In the genomic region with DNA sequence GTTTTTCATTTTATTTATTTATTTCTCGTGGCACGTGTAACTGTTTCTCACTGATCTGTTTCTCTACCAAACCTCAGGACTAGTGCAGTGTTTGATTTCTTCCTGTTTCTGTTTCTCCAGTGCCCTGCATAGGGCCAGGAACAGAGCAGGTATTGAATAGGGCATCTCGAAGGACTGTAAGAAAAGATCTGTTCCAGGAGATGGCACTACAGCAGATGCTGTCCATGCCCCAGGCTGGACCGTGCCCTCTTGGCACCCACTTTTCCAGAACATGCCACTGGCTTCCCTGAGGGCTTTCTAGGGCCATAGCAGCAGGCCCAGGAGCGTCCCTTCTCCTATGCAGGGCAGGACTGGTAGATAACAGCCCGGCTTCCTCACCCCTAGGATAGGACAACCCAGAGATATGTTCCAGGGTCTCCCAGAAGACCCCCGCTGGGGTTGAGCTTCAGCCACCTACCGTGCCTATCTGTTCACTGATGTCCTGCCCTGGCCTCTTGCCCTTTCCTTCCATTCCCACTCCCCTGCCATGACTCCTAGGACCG, we compare ENCODE assay signal across 17 cellular contexts. TPM values are rescaled to one million over a fixed set of nuclear protein-coding genes. Genes with fewer than 3 reads are reported as not detected.
A peak's percentile ranks its signal among the peaks of the same experiment; 100 is the strongest.
DNase-seq lines count a peak whose midpoint lies in the region; ATAC-seq and TF ChIP-seq lines count a peak whose summit lies in the region.
"Had no signal": no experiment of that assay in that cellular context is flagged by ENCODE, and none has a peak within 500 bp of the region (broad histone marks: within the 10 kb centered on the region; RNA-seq: fewer than 3 reads in every experiment).

No MANE protein-coding gene starts in this region.

- no peaks in the 10 kb centered on the region for H3K9me3 ChIP-seq in Panc1 (ENCODE audit: control insufficient read depth, insufficient read depth, low read depth, low read length)
- H3K9me3 ChIP-seq in osteoblast (ENCODE audit: low read depth, low read length), result peaks cover 7% of the 10 kb centered on the region

- H4K20me1 ChIP-seq in osteoblast (ENCODE audit: insufficient read depth, low read length), result no peaks in the 10 kb centered on the region

- ATAC-seq in Panc1, result peak; percentile 51; the same call in 1 of the 2 replicates
- ATAC-seq in GM18870 (IDR thresholded peaks at IDR 0.05; ENCODE audit: unreplicated experiment), result no peak
- ATAC-seq: stimulated activated naive CD8-positive, alpha-beta T cell treated with anti-CD3 and anti-CD28 coated beads, Interleukin-15, amount 100 ng/mL, for 72 hours had no signal

- BruUV-seq in Panc1 (replicated peaks; lab: Mats Ljungman, UMichigan), result no TSS peak

- peaks cover 51% of the 10 kb centered on the region for H3K4me1 Mint-ChIP-seq in activated CD4-positive, alpha-beta memory T cell treated with anti-CD3 and anti-CD28 coated beads for 36 hours (ENCODE audit: low read depth)
- peaks cover 60% of the 10 kb centered on the region for H3K4me1 Mint-ChIP-seq in activated CD4-positive, alpha-beta memory T cell treated with anti-CD3 and anti-CD28 coated beads, Interleukin-2, amount 10 ng/mL, durations not matched to agents 7 days and 5 days
- peaks cover 38% of the 10 kb centered on the region for H3K4me1 Mint-ChIP-seq in dendritic cell treated with granulocyte-macrophage colony-stimulating factor and Interleukin-4, amounts not matched to agents 40 ng/mL and 50 ng/mL, for 4 days (ENCODE audit: low read depth)
- H3K4me1 Mint-ChIP-seq: brain had no signal

- no peaks in the 10 kb centered on the region for H3K27me3 Mint-ChIP-seq in activated CD4-positive, alpha-beta memory T cell treated with anti-CD3 and anti-CD28 coated beads for 36 hours
- H3K27me3 Mint-ChIP-seq in activated CD4-positive, alpha-beta memory T cell treated with anti-CD3 and anti-CD28 coated beads, Interleukin-2, amount 10 ng/mL, durations not matched to agents 7 days and 5 days, result no peaks in the 10 kb centered on the region
- no peaks in the 10 kb centered on the region for H3K27me3 Mint-ChIP-seq in dendritic cell treated with granulocyte-macrophage colony-stimulating factor and Interleukin-4, amounts not matched to agents 40 ng/mL and 50 ng/mL, for 4 days
- H3K27me3 Mint-ChIP-seq: stimulated activated naive CD8-positive, alpha-beta T cell treated with anti-CD3 and anti-CD28 coated beads, Interleukin-15, amount 100 ng/mL, for 72 hours had no signal

- in situ Hi-C loops in Panc1 (cut with HindIII; ENCODE audit: low pct_unique_long_range_greater_than_20kb, low sequenced_read_pairs), result no loop called here

- CTCF ChIA-PET in activated CD4-positive, alpha-beta memory T cell treated with anti-CD3 and anti-CD28 coated beads for 36 hours (lab: Charles Lee), result interaction anchor here (0.6 to 20.1 kb wide), 11 partner anchors 10 to 465 kb away, joined by 3 to 430 read pairs (median 5); a partner anchor contains a TSS
- CTCF ChIA-PET in activated CD4-positive, alpha-beta memory T cell treated with anti-CD3 and anti-CD28 coated beads, Interleukin-2, amount 10 ng/mL, durations not matched to agents 7 days and 5 days (lab: Charles Lee), result interaction anchor here (1.0 to 14.5 kb wide), 4 partner anchors 9 to 130 kb away, joined by 4 to 266 read pairs (median 16); a partner anchor contains a TSS
- CTCF ChIA-PET in Panc1 (lab: Charles Lee), result no interaction called here

- no peaks in the 10 kb centered on the region for H3K4me1 ChIP-seq in Panc1 (ENCODE audit: control insufficient read depth, insufficient read depth, low read length)
- no peaks in the 10 kb centered on the region for H3K4me1 ChIP-seq in osteoblast (ENCODE audit: insufficient read depth, low read length)
- H3K4me1 ChIP-seq: right atrium auricular region had no signal

- peaks cover 22% of the 10 kb centered on the region for H3K9me3 Mint-ChIP-seq in activated CD4-positive, alpha-beta memory T cell treated with anti-CD3 and anti-CD28 coated beads for 36 hours
- peaks cover 17% of the 10 kb centered on the region for H3K9me3 Mint-ChIP-seq in activated CD4-positive, alpha-beta memory T cell treated with anti-CD3 and anti-CD28 coated beads, Interleukin-2, amount 10 ng/mL, durations not matched to agents 7 days and 5 days
- peaks cover 25% of the 10 kb centered on the region for H3K9me3 Mint-ChIP-seq in dendritic cell treated with granulocyte-macrophage colony-stimulating factor and Interleukin-4, amounts not matched to agents 40 ng/mL and 50 ng/mL, for 4 days

- intact Hi-C loops in activated CD4-positive, alpha-beta memory T cell treated with anti-CD3 and anti-CD28 coated beads for 36 hours (cut with micrococcal nuclease), result loop anchor here (1.0 kb wide), 1 partner anchor 71 kb away; no protein-coding TSS in a partner anchor
- intact Hi-C loops in Panc1 (cut with micrococcal nuclease; ENCODE audit: unreplicated experiment), result no loop called here
- intact Hi-C loops in dendritic cell treated with granulocyte-macrophage colony-stimulating factor and Interleukin-4, amounts not matched to agents 40 ng/mL and 50 ng/mL, for 4 days (cut with micrococcal nuclease), result no loop called here

- peaks cover 75% of the 10 kb centered on the region for H3K36me3 Mint-ChIP-seq in activated CD4-positive, alpha-beta memory T cell treated with anti-CD3 and anti-CD28 coated beads for 36 hours
- peaks cover 85% of the 10 kb centered on the region for H3K36me3 Mint-ChIP-seq in activated CD4-positive, alpha-beta memory T cell treated with anti-CD3 and anti-CD28 coated beads, Interleukin-2, amount 10 ng/mL, durations not matched to agents 7 days and 5 days (ENCODE audit: low read depth)
- peaks cover 88% of the 10 kb centered on the region for H3K36me3 Mint-ChIP-seq in dendritic cell treated with granulocyte-macrophage colony-stimulating factor and Interleukin-4, amounts not matched to agents 40 ng/mL and 50 ng/mL, for 4 days (ENCODE audit: low read depth)

- H3K27ac Mint-ChIP-seq in activated CD4-positive, alpha-beta memory T cell treated with anti-CD3 and anti-CD28 coated beads for 36 hours, result peak overlapping the region; percentile 91
- H3K27ac Mint-ChIP-seq in activated CD4-positive, alpha-beta memory T cell treated with anti-CD3 and anti-CD28 coated beads, Interleukin-2, amount 10 ng/mL, durations not matched to agents 7 days and 5 days, result no peak overlapping the region
- peak overlapping the region; percentile 68 for H3K27ac Mint-ChIP-seq in dendritic cell treated with granulocyte-macrophage colony-stimulating factor and Interleukin-4, amounts not matched to agents 40 ng/mL and 50 ng/mL, for 4 days
- H3K27ac Mint-ChIP-seq: brain had no signal

- no peaks in the 10 kb centered on the region for H3K79me2 ChIP-seq in osteoblast (ENCODE audit: insufficient read depth, low read length)

- H2AFZ ChIP-seq in osteoblast (ENCODE audit: low read length), result no peak overlapping the region

- TF ChIP-seq CTCF in Panc1 (IDR thresholded peaks at IDR 0.05) (no peak), osteoblast (IDR thresholded peaks at IDR 0.05; ENCODE audit: extremely low read depth, low read depth, low read length) (no peak)

- no peaks in the 10 kb centered on the region for H3K36me3 ChIP-seq in Panc1 (ENCODE audit: control insufficient read depth, insufficient read depth, low read length)
- H3K36me3 ChIP-seq in osteoblast (ENCODE audit: insufficient read depth, low read length), result no peaks in the 10 kb centered on the region
- H3K36me3 ChIP-seq: right atrium auricular region had no signal

- POLR2A ChIA-PET in activated CD4-positive, alpha-beta memory T cell treated with anti-CD3 and anti-CD28 coated beads for 36 hours (lab: Charles Lee), result interaction anchor here (2.6 to 9.6 kb wide), 2 partner anchors 9 to 20 kb away, joined by 14 to 123 read pairs; a partner anchor contains a TSS
- POLR2A ChIA-PET in activated CD4-positive, alpha-beta memory T cell treated with anti-CD3 and anti-CD28 coated beads, Interleukin-2, amount 10 ng/mL, durations not matched to agents 7 days and 5 days (lab: Charles Lee), result interaction anchor here (5.2 to 11.4 kb wide), 2 partner anchors 10 to 68 kb away, joined by 118 to 144 read pairs; a partner anchor contains a TSS
- POLR2A ChIA-PET in Panc1 (lab: Charles Lee), result no interaction called here

- no peaks in the 10 kb centered on the region for H3K27me3 ChIP-seq in Panc1 (ENCODE audit: control insufficient read depth, insufficient read depth, low read length)
- H3K27me3 ChIP-seq in osteoblast (ENCODE audit: insufficient read depth, low read length), result peaks cover 2% of the 10 kb centered on the region

- DNase-seq in activated CD4-positive, alpha-beta memory T cell treated with anti-CD3 and anti-CD28 coated beads for 36 hours, result no peak
- DNase-seq in activated CD4-positive, alpha-beta memory T cell treated with anti-CD3 and anti-CD28 coated beads, Interleukin-2, amount 10 ng/mL, durations not matched to agents 7 days and 5 days, result no peak
- DNase-seq in Panc1 (ENCODE audit: low read depth, low spot score), result no peak
- peak; percentile 57 for DNase-seq in osteoblast (ENCODE audit: insufficient read length, low spot score, missing footprints)
- DNase-seq in stimulated activated CD8-positive, alpha-beta memory T cell treated with anti-CD3 and anti-CD28 coated beads, Interleukin-4, amount 100 ng/mL, for 48 hours, result no peak
- no peak for DNase-seq in EL
- DNase-seq: activated gamma-delta T cell; mesendoderm; NCI-H1105; NCI-H526 treated with DMSO at 0.1 percent for 48 hours; stimulated activated naive CD8-positive, alpha-beta T cell treated with anti-CD3 and anti-CD28 coated beads, Interleukin-15, amount 100 ng/mL, for 72 hours had no signal

- no peak overlapping the region for H3K27ac ChIP-seq in Panc1 (ENCODE audit: low read length)
- H3K27ac ChIP-seq in osteoblast (ENCODE audit: low read depth, low read length), result no peak overlapping the region
- H3K27ac ChIP-seq: KMS-11, right atrium auricular region, SK-N-MC had no signal

- no peak overlapping the region for H3K4me3 Mint-ChIP-seq in activated CD4-positive, alpha-beta memory T cell treated with anti-CD3 and anti-CD28 coated beads for 36 hours
- no peak overlapping the region for H3K4me3 Mint-ChIP-seq in activated CD4-positive, alpha-beta memory T cell treated with anti-CD3 and anti-CD28 coated beads, Interleukin-2, amount 10 ng/mL, durations not matched to agents 7 days and 5 days
- no peak overlapping the region for H3K4me3 Mint-ChIP-seq in dendritic cell treated with granulocyte-macrophage colony-stimulating factor and Interleukin-4, amounts not matched to agents 40 ng/mL and 50 ng/mL, for 4 days
- H3K4me3 Mint-ChIP-seq: brain; stimulated activated naive CD8-positive, alpha-beta T cell treated with anti-CD3 and anti-CD28 coated beads, Interleukin-15, amount 100 ng/mL, for 72 hours had no signal

- H3K4me2 ChIP-seq in osteoblast (ENCODE audit: insufficient read depth, low read length), result no peak overlapping the region
- H3K4me2 ChIP-seq: KMS-11 had no signal

- H3K4me3 ChIP-seq in Panc1 (ENCODE audit: low read depth in 2 of 2, low read length in 2 of 2) (no peak overlapping the region), osteoblast (ENCODE audit: insufficient read depth, low read length) (no peak overlapping the region)
- H3K4me3 ChIP-seq: right atrium auricular region, SK-N-MC had no signal

RNA-seq across cellular contexts. Expression of a gene that starts 4.4 kb away (rescaled TPM):
- total RNA-seq in activated CD4-positive, alpha-beta memory T cell treated with anti-CD3 and anti-CD28 coated beads for 36 hours, result 10 to 100 TPM; 55.4 to 56.9 TPM
- 10 to 100 TPM; 94.7 to 97.7 TPM for total RNA-seq in activated CD4-positive, alpha-beta memory T cell treated with anti-CD3 and anti-CD28 coated beads, Interleukin-2, amount 10 ng/mL, durations not matched to agents 7 days and 5 days
- total RNA-seq in Panc1 (2021; ENCODE audit: unreplicated experiment) (0.10 TPM), osteoblast (not detected in 2 replicates)
- polyA plus RNA-seq in Panc1 (2012; ENCODE audit: insufficient read length), result not detected

RNA-seq across cellular contexts. Expression of a gene that starts 16.7 kb away (rescaled TPM):
- total RNA-seq in activated CD4-positive, alpha-beta memory T cell treated with anti-CD3 and anti-CD28 coated beads for 36 hours, result 10 to 100 TPM; 17.9 to 18.7 TPM
- 10 to 100 TPM; 20.8 to 24.1 TPM for total RNA-seq in activated CD4-positive, alpha-beta memory T cell treated with anti-CD3 and anti-CD28 coated beads, Interleukin-2, amount 10 ng/mL, durations not matched to agents 7 days and 5 days
- total RNA-seq in Panc1 (2021; ENCODE audit: unreplicated experiment) (not detected), osteoblast (under 0.01 and 0.29 TPM in 2 replicates)
- polyA plus RNA-seq in Panc1 (2012; ENCODE audit: insufficient read length), result 0.13 TPM

Comparison
In these comparisons a context has a peak if more than half of its experiments do, and no peak if none do; other contexts are left out.
1. RNA of a gene that starts 4.4 kb away (total RNA-seq): 94.7 to 97.7 TPM in activated CD4-positive, alpha-beta memory T cell treated with anti-CD3 and anti-CD28 coated beads, Interleukin-2, amount 10 ng/mL, durations not matched to agents 7 days and 5 days and 55.4 to 56.9 TPM in activated CD4-positive, alpha-beta memory T cell treated with anti-CD3 and anti-CD28 coated beads for 36 hours; 0.10 TPM in Panc1 (single experiment) and not detected in osteoblast; every median in the first group is over 10 times any median in the second.
2. RNA of a gene that starts 16.7 kb away (total RNA-seq): 20.8 to 24.1 TPM in activated CD4-positive, alpha-beta memory T cell treated with anti-CD3 and anti-CD28 coated beads, Interleukin-2, amount 10 ng/mL, durations not matched to agents 7 days and 5 days and 17.9 to 18.7 TPM in activated CD4-positive, alpha-beta memory T cell treated with anti-CD3 and anti-CD28 coated beads for 36 hours; not detected in Panc1 (single experiment) and under 0.01 to 0.29 TPM in osteoblast; every median in the first group is over 10 times any median in the second.